12 cellular contexts compared by ENCODE assay signal in genomic region chr15:77026501-77027110, GRCh38. TPM values are rescaled to one million over a fixed set of nuclear protein-coding genes. Genes with fewer than 3 reads are reported as not detected.
A peak's percentile ranks its signal among the peaks of the same experiment; 100 is the strongest.
DNase-seq lines count a peak whose midpoint lies in the region; ATAC-seq and TF ChIP-seq lines count a peak whose summit lies in the region.
"Had no signal": no experiment of that assay in that cellular context is flagged by ENCODE, and none has a peak within 500 bp of the region (broad histone marks: within the 10 kb centered on the region; RNA-seq: fewer than 3 reads in every experiment).

No MANE protein-coding gene starts in this region.

- DNase-seq in CD14-positive monocyte (ENCODE audit: low spot score) (peak; percentile 25), T-helper 17 cell (peak in 1 of 3 donors; percentile 4), dorsolateral prefrontal cortex (peak in 7 of 10 donors; percentile 13 to 38 (median 29)), osteoblast (ENCODE audit: insufficient read length, low spot score, missing footprints) (peak; percentile 77), stomach (no peak), HPDE6-E6E7 (ENCODE audit: extremely low spot score) (no peak), NCI-H1930 (lab: John Stamatoyannopoulos, UW) (no peak)
- no peak for DNase-seq in NK-92 treated with Interleukin-12 subunit alpha and Interleukin-12 subunit beta, amount 100 ng/mL, for 24 hours (lab: John Stamatoyannopoulos, UW)
- DNase-seq: SIG-M5; stimulated activated CD4-positive, alpha-beta T cell treated with anti-CD3 and anti-CD28 coated beads, Interleukin-2, amount 100 ng/mL, for 48 hours; WERI-Rb-1 had no signal

- ATAC-seq in T-helper 17 cell = no peak

- no peak for TF ChIP-seq POLR2A in stomach (IDR thresholded peaks at IDR 0.05)

- 89 to 100% (median 90%) methylated on average over 3 to 12 of the region's 12 CpGs for WGBS in stomach, 5 donors

- intact Hi-C loops in CD14-positive monocyte (cut with micrococcal nuclease) = loop anchor here (10.0 kb wide), 1 partner anchor 468 kb away; no protein-coding TSS in a partner anchor
- intact Hi-C loops in dorsolateral prefrontal cortex (cut with DNase I) = loop anchor here (5.0 kb wide), 3 partner anchors 54 to 81 kb away; no protein-coding TSS in a partner anchor
- intact Hi-C loops in stomach (cut with DNase I; ENCODE audit: low total_unique reads) = no loop called here

- H2AFZ ChIP-seq in osteoblast (ENCODE audit: low read length) = no peak overlapping the region

- no peaks in the 10 kb centered on the region for H3K9me3 ChIP-seq in T-helper 17 cell (ENCODE audit: control insufficient read depth, low read length, poor library complexity, severe bottlenecking)
- H3K9me3 ChIP-seq in osteoblast (ENCODE audit: low read depth, low read length) = no peaks in the 10 kb centered on the region
- H3K9me3 ChIP-seq in stomach = no peaks in the 10 kb centered on the region

- TF ChIP-seq CTCF in CD14-positive monocyte (IDR thresholded peaks at IDR 0.05) (no peak), dorsolateral prefrontal cortex (IDR thresholded peaks at IDR 0.05 in 54 of 56, conservative IDR thresholded peaks at IDR 0.05 in 2 of 56; ENCODE audit: low read depth in 1 of 56, partially characterized antibody in 56 of 56) (no peak), osteoblast (IDR thresholded peaks at IDR 0.05; ENCODE audit: extremely low read depth, low read depth, low read length) (no peak), stomach (IDR thresholded peaks at IDR 0.05) (no peak)

- H3K36me3 Mint-ChIP-seq in CD14-positive monocyte (peaks cover 69 to 97% of the 10 kb centered on the region in 2 donors), T-helper 17 cell (ENCODE audit: low read depth) (peaks cover 2% of the 10 kb centered on the region)

- no peak overlapping the region for H3K4me3 ChIP-seq in dorsolateral prefrontal cortex
- H3K4me3 ChIP-seq in osteoblast (ENCODE audit: insufficient read depth, low read length) = no peak overlapping the region
- H3K4me3 ChIP-seq in stomach = no peak overlapping the region

- peaks cover 9% of the 10 kb centered on the region for H3K4me1 ChIP-seq in osteoblast (ENCODE audit: insufficient read depth, low read length)
- H3K4me1 ChIP-seq in stomach = peaks cover 7 to 43% (median 19%) of the 10 kb centered on the region in 4 donors

- no peak overlapping the region for H3K4me2 ChIP-seq in osteoblast (ENCODE audit: insufficient read depth, low read length)

- H3K4me3 Mint-ChIP-seq in CD14-positive monocyte (no peak overlapping the region), T-helper 17 cell (no peak overlapping the region)

- H3K27ac ChIP-seq in dorsolateral prefrontal cortex = peak overlapping the region in 2 of 59 donors; percentile 18 to 36
- H3K27ac ChIP-seq in osteoblast (ENCODE audit: low read depth, low read length) = no peak overlapping the region
- no peak overlapping the region for H3K27ac ChIP-seq in stomach
- H3K27ac ChIP-seq: WERI-Rb-1 had no signal

- no peaks in the 10 kb centered on the region for H3K27me3 ChIP-seq in dorsolateral prefrontal cortex
- no peaks in the 10 kb centered on the region for H3K27me3 ChIP-seq in osteoblast (ENCODE audit: insufficient read depth, low read length)
- peaks cover 0 to 33% (median 16%) of the 10 kb centered on the region in 3 donors for H3K27me3 ChIP-seq in stomach

- H3K36me3 ChIP-seq in osteoblast (ENCODE audit: insufficient read depth, low read length) (no peaks in the 10 kb centered on the region), stomach (peaks cover 0 to 24% (median 0%) of the 10 kb centered on the region in 4 donors)
- H3K36me3 ChIP-seq: WERI-Rb-1 had no signal

- no peak for TF ChIP-seq EP300 in stomach (IDR thresholded peaks at IDR 0.05)

- no peaks in the 10 kb centered on the region for H3K27me3 Mint-ChIP-seq in CD14-positive monocyte (ENCODE audit: low read depth in 3 of 3)
- H3K27me3 Mint-ChIP-seq in T-helper 17 cell = no peaks in the 10 kb centered on the region

- H3K4me1 Mint-ChIP-seq in CD14-positive monocyte (peaks cover 14% of the 10 kb centered on the region), T-helper 17 cell (peaks cover 27% of the 10 kb centered on the region)

- no peaks in the 10 kb centered on the region for H4K20me1 ChIP-seq in osteoblast (ENCODE audit: insufficient read depth, low read length)

- no peaks in the 10 kb centered on the region for H3K79me2 ChIP-seq in osteoblast (ENCODE audit: insufficient read depth, low read length)

- peaks cover 0 to 2% (median 0%) of the 10 kb centered on the region in 7 donors for H3K9me3 Mint-ChIP-seq in CD14-positive monocyte

- H3K27ac Mint-ChIP-seq in CD14-positive monocyte (peak overlapping the region in 5 of 7 donors; percentile 15 to 72 (median 55)), T-helper 17 cell (peak overlapping the region; percentile 67)

RNA-seq across cellular contexts. Expression of gene PSTPIP1, which starts 31.7 kb away (rescaled TPM):
- polyA plus RNA-seq in CD14-positive monocyte (10 to 100 TPM; 85.9 to 86.8 TPM), stomach (1 to 10 TPM; 3.1 to 6.6 (median 4.2) TPM)
- total RNA-seq in T-helper 17 cell (100 to 1,000 TPM; 115 to 129 TPM), dorsolateral prefrontal cortex (10 to 100 TPM in 5 of 120 experiments, 1 to 10 TPM in 115; 1.7 to 14.5 (median 5.3) TPM), osteoblast (not detected in 2 replicates), stomach (10 to 100 TPM in 3 of 5 donors, 1 to 10 TPM in 1, under 1 TPM in 1; 0.29 to 75.4 (median 10.1) TPM)
- total RNA-seq: glomerular endothelial cell had no signal

RNA-seq across cellular contexts. Expression of gene TSPAN3, which starts 44.3 kb away (rescaled TPM):
- polyA plus RNA-seq in CD14-positive monocyte = 10 to 100 TPM; 53.2 to 68.0 TPM
- total RNA-seq in T-helper 17 cell = 10 to 100 TPM; 10.6 to 11.0 TPM
- 100 to 1,000 TPM; 209 to 348 (median 291) TPM for total RNA-seq in dorsolateral prefrontal cortex
- total RNA-seq in osteoblast = 203 and 235 TPM in 2 replicates
- total RNA-seq in stomach = 100 to 1,000 TPM in 3 of 5 donors, 10 to 100 TPM in 2; 42.9 to 390 (median 143) TPM
- 100 to 1,000 TPM in 1 of 3 donors, 10 to 100 TPM in 2; 48.7 to 100 (median 99.2) TPM for polyA plus RNA-seq in stomach

Comparison
In these comparisons a context has a peak if more than half of its experiments do, and no peak if none do; other contexts are left out.
1. DNase-seq: peak in CD14-positive monocyte (single experiment), dorsolateral prefrontal cortex (7 of 10) and osteoblast (single experiment); none in stomach (single experiment), HPDE6-E6E7 (single experiment), NCI-H1930 (0 of 2) and NK-92 treated with Interleukin-12 subunit alpha and Interleukin-12 subunit beta, amount 100 ng/mL, for 24 hours (single experiment).